ENCODE assay signal across 8 cellular contexts in genomic region chr3:142225885-142226215, GRCh38. TPM values are rescaled to one million over a fixed set of nuclear protein-coding genes. Genes with fewer than 3 reads are reported as not detected.
DNase-seq lines count a peak whose midpoint lies in the region; ATAC-seq and TF ChIP-seq lines count a peak whose summit lies in the region.

No MANE protein-coding gene starts in this region.

- no peak for TF ChIP-seq CTCF in cardiac muscle cell (IDR thresholded peaks at IDR 0.05; ENCODE audit: low read depth, low read length)
- TF ChIP-seq CTCF in lung (IDR thresholded peaks at IDR 0.05; ENCODE audit: control extremely low read depth, extremely low read depth): no peak
- TF ChIP-seq CTCF in uterus (IDR thresholded peaks at IDR 0.05): no peak

- intact Hi-C loops in cardiac septum (cut with DNase I): loop anchor here (5.0 to 10.0 kb wide), 3 partner anchors 79 to 221 kb away; partner anchors contain the start of genes TFDP2 and XRN1
- intact Hi-C loops in uterus (cut with DNase I; ENCODE audit: low total_unique reads): no loop called here

- H3K4me3 ChIP-seq in cardiac muscle cell (peak overlapping the region; percentile 71), lung (no peak overlapping the region), uterus (peak overlapping the region; percentile 65 to 89)

- peaks cover 6% of the 10 kb centered on the region for H3K4me1 ChIP-seq in cardiac muscle cell (ENCODE audit: low read depth)
- H3K4me1 ChIP-seq in lung (ENCODE audit: control insufficient read depth in 2 of 2, insufficient read depth in 2 of 2, low read length in 2 of 2): peaks cover 2 to 6% of the 10 kb centered on the region in 2 donors
- no peaks in the 10 kb centered on the region for H3K4me1 ChIP-seq in uterus

- WGBS in lung, 2 donors: 61 to 64% methylated on average over 17 of the region's 17 CpGs

- no peak for ATAC-seq in lung (ENCODE audit: insufficient read depth, low FRiP score)

- H3K27me3 ChIP-seq in cardiac muscle cell: no peaks in the 10 kb centered on the region
- no peaks in the 10 kb centered on the region for H3K27me3 ChIP-seq in lung (ENCODE audit: control insufficient read depth, insufficient read depth)
- H3K27me3 ChIP-seq in uterus: no peaks in the 10 kb centered on the region

- no peak for DNase-seq in cardiac muscle cell (ENCODE audit: low read depth in 1 of 2, low spot score in 1 of 2)
- DNase-seq in cardiac septum (ENCODE audit: low spot score): no peak
- no peak for DNase-seq in lung (ENCODE audit: low spot score)
- DNase-seq in uterus: no peak
- DNase-seq in LoVo (ENCODE audit: low spot score): no peak
- no peak for DNase-seq in NCI-H82 (lab: John Stamatoyannopoulos, UW)
- DNase-seq in NCI-H2081 treated with DMSO at 0.1 percent for 48 hours (lab: John Stamatoyannopoulos, UW): no peak

- H3K36me3 ChIP-seq in cardiac muscle cell (no peaks in the 10 kb centered on the region), lung (ENCODE audit: control insufficient read depth in 2 of 2, insufficient read depth in 2 of 2, low read length in 2 of 2) (no peaks in the 10 kb centered on the region), uterus (no peaks in the 10 kb centered on the region)

- H3K27ac ChIP-seq in cardiac muscle cell (peak overlapping the region; percentile 86), angular gyrus (ENCODE audit: low read depth, low read length) (peak overlapping the region; percentile 30), lung (ENCODE audit: low read depth in 1 of 2, low read length in 1 of 2) (peak overlapping the region; percentile 92 to 97), uterus (peak overlapping the region; percentile 83 to 92)

- no peak for TF ChIP-seq POLR2A in uterus (IDR thresholded peaks at IDR 0.05)

- H3K9me3 ChIP-seq in cardiac muscle cell (ENCODE audit: low read depth): no peaks in the 10 kb centered on the region
- H3K9me3 ChIP-seq in lung (ENCODE audit: control insufficient read depth in 2 of 2, insufficient read depth in 1 of 2, low read length in 1 of 2): no peaks in the 10 kb centered on the region
- no peaks in the 10 kb centered on the region for H3K9me3 ChIP-seq in uterus

RNA-seq across cellular contexts. Expression of gene GK5, which starts 0.5 kb away (rescaled TPM):
- 11.6 and 23.2 TPM in 2 replicates for total RNA-seq in cardiac muscle cell
- polyA plus RNA-seq in cardiac muscle cell: 7.4 and 13.4 TPM in 2 replicates
- 11.9 TPM for total RNA-seq in cardiac septum
- 10 to 100 TPM; 16.9 to 21.2 TPM for total RNA-seq in lung
- polyA plus RNA-seq in lung: 1 to 10 TPM; 7.4 TPM
- total RNA-seq in uterus: 10 to 100 TPM in 3 of 4 donors, 1 to 10 TPM in 1; 8.7 to 53.3 (median 40.7) TPM

Comparison
In these comparisons a context has a peak if more than half of its experiments do, and no peak if none do; other contexts are left out.
1. H3K27ac ChIP-seq: peak in every context shown above with its lines; median percentile 94 in lung; 88 in uterus; 86 in cardiac muscle cell; 30 in angular gyrus.